Comparison of ENCODE assay signal across 31 cellular contexts in the genomic region with DNA sequence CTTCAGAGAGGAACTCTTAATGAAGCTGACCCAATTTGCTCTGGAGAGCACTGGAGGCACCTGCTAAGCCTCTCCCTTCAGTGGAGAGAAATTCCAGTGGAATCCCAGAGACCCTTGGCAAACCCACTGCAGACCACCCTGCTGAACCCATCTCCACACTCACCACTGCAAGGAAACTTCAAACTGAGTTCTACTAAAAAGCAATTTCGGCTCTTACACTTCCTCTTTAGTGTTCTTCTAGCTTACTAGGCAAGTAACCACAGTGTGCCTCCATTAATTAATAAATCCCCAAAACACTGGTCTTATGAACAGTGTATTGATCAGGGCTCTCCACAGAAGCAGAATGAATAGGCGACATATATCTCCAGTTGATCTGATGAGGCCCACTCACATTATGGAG.
"Had no signal": no experiment of that assay in that cellular context is flagged by ENCODE, and none has a peak within 500 bp of the region (broad histone marks: within the 10 kb centered on the region; RNA-seq: fewer than 3 reads in every experiment).

No MANE protein-coding gene starts in this region.

- ATAC-seq: activated CD4-positive, CD25-positive, alpha-beta regulatory T cell treated with anti-CD3 and anti-CD28 coated beads, Interleukin-2, amount 50 U/mL, for 24 hours; activated CD8-positive, alpha-beta T cell treated with anti-CD3 and anti-CD28 coated beads for 36 hours; activated naive CD4-positive, alpha-beta T cell treated with anti-CD3 and anti-CD28 coated beads, Interleukin-2, amount 50 U/mL, for 72 hours; activated T-cell treated with anti-CD3 and anti-CD28 coated beads, Interleukin-2, amount 50 U/mL, for 4 hours; activated T-helper 17 cell treated with anti-CD3 and anti-CD28 coated beads, Interleukin-2, amount 50 U/mL, for 72 hours; effector memory CD8-positive, alpha-beta T cell; foreskin keratinocyte; gastrocnemius medialis; heart right ventricle; T-helper 17 cell had no signal

- H3K9me3 ChIP-seq: esophagus muscularis mucosa, gastrocnemius medialis, heart right ventricle had no signal

- DNase-seq: activated B cell treated with CpG ODN at 0.5 μM for 24 hours; activated CD4-positive, alpha-beta T cell treated with anti-CD3 and anti-CD28 coated beads for 48 hours; activated CD4-positive, alpha-beta T cell treated with anti-CD3 and anti-CD28 coated beads, Interleukin-2, amount 50 U/mL, for 1 hour; activated CD4-positive, alpha-beta T cell treated with anti-CD3 and anti-CD28 coated beads, Interleukin-2, amount 50 U/mL, for 48 hours; activated CD8-positive, alpha-beta memory T cell treated with anti-CD3 and anti-CD28 coated beads for 24 hours; activated CD8-positive, alpha-beta T cell treated with anti-CD3 and anti-CD28 coated beads for 36 hours; activated effector memory CD4-positive, alpha-beta T cell treated with Interleukin-2 at 50 U/mL for 16 hours; activated gamma-delta T cell treated with Interleukin-2 at 50 U/mL for 16 hours; activated naive CD4-positive, alpha-beta T cell treated with Interleukin-2 at 50 U/mL for 16 hours; activated naive CD8-positive, alpha-beta T cell treated with anti-CD3 and anti-CD28 coated beads, Interleukin-2, amount 10 ng/mL, durations not matched to agents 7 days and 5 days; activated T-cell treated with anti-CD3 and anti-CD28 coated beads, Interleukin-2, amount 50 U/mL, for 4 hours; anterior cingulate cortex; brain microvascular endothelial cell; cortex of kidney; dermis blood vessel endothelial cell; effector CD4-positive, alpha-beta T cell; effector memory CD8-positive, alpha-beta T cell; erythroblast; foreskin keratinocyte; gastrocnemius medialis; heart right ventricle; T-helper 1 cell; T-helper 17 cell; T1000; WERI-Rb-1 had no signal

- H3K27ac ChIP-seq: brain microvascular endothelial cell, esophagus muscularis mucosa, foreskin keratinocyte, gastrocnemius medialis, heart right ventricle, WERI-Rb-1 had no signal

- H3K36me3 ChIP-seq: brain microvascular endothelial cell, esophagus muscularis mucosa, gastrocnemius medialis, heart right ventricle, WERI-Rb-1 had no signal

- H3K4me3 ChIP-seq: esophagus muscularis mucosa, gastrocnemius medialis, heart right ventricle had no signal

- FAIRE-seq: astrocyte, bronchial epithelial cell had no signal

- H3K4me1 ChIP-seq: foreskin keratinocyte had no signal
